Comparison of ENCODE assay signal across 26 cellular contexts in genomic region chr15:77525907-77526581, GRCh38.
DNase-seq lines count a peak whose midpoint lies in the region; ATAC-seq and TF ChIP-seq lines count a peak whose summit lies in the region.
"Had no signal": no experiment of that assay in that cellular context is flagged by ENCODE, and none has a peak within 500 bp of the region (broad histone marks: within the 10 kb centered on the region; RNA-seq: fewer than 3 reads in every experiment).

No MANE protein-coding gene starts in this region.

- H3K27ac ChIP-seq in sigmoid colon, result no peak overlapping the region
- H3K27ac ChIP-seq: ascending aorta, gastrocnemius medialis, KMS-11 had no signal

- peak overlapping the region; percentile 48 for H3K27ac Mint-ChIP-seq in Caco-2 (ENCODE audit: unreplicated experiment)
- H3K27ac Mint-ChIP-seq: activated CD8-positive, alpha-beta T cell treated with anti-CD3 and anti-CD28 coated beads, Interleukin-2, amount 10 ng/mL, durations not matched to agents 7 days and 5 days; activated naive CD4-positive, alpha-beta T cell treated with anti-CD3 and anti-CD28 coated beads for 36 hours; activated T-cell treated with anti-CD3 and anti-CD28 coated beads, Interleukin-2, amount 50 U/mL, for 24 hours had no signal

- TF ChIP-seq EP300 in sigmoid colon (IDR thresholded peaks at IDR 0.05), result no peak

- ATAC-seq in GM18520 (IDR thresholded peaks at IDR 0.05; ENCODE audit: unreplicated experiment), result no peak
- ATAC-seq: activated CD8-positive, alpha-beta T cell treated with anti-CD3 and anti-CD28 coated beads, Interleukin-2, amount 10 ng/mL, durations not matched to agents 7 days and 5 days; gastrocnemius medialis had no signal

- H3K9me3 ChIP-seq in Caco-2 (no peaks in the 10 kb centered on the region), NT2/D1 (ENCODE audit: insufficient read depth, low read length) (peaks cover 2% of the 10 kb centered on the region; the same call in 1 of the 2 replicates), sigmoid colon (no peaks in the 10 kb centered on the region)
- H3K9me3 ChIP-seq: ascending aorta, esophagus squamous epithelium, gastrocnemius medialis had no signal

- H3K9me3 Mint-ChIP-seq in Caco-2 (ENCODE audit: unreplicated experiment), result no peaks in the 10 kb centered on the region
- H3K9me3 Mint-ChIP-seq: activated naive CD4-positive, alpha-beta T cell treated with anti-CD3 and anti-CD28 coated beads for 36 hours; activated T-cell treated with anti-CD3 and anti-CD28 coated beads, Interleukin-2, amount 50 U/mL, for 24 hours; CD4-positive, alpha-beta memory T cell had no signal

- H3K4me1 Mint-ChIP-seq in Caco-2 (ENCODE audit: low read depth, unreplicated experiment), result peaks cover 34% of the 10 kb centered on the region
- H3K4me1 Mint-ChIP-seq: CD4-positive, alpha-beta memory T cell had no signal

- H3K4me1 ChIP-seq in Caco-2 (peaks cover 50% of the 10 kb centered on the region), NT2/D1 (ENCODE audit: insufficient read depth, insufficient read length) (peaks cover 46% of the 10 kb centered on the region), sigmoid colon (peaks cover 0 to 12% (median 6%) of the 10 kb centered on the region in 4 donors)
- H3K4me1 ChIP-seq: ascending aorta, gastrocnemius medialis had no signal

- intact Hi-C loops in Caco-2 (cut with micrococcal nuclease; ENCODE audit: unreplicated experiment), result loop anchor here (2.0 kb wide), 1 partner anchor 23 kb away; no protein-coding TSS in a partner anchor
- intact Hi-C loops in sigmoid colon (cut with DNase I), result no loop called here

- peak overlapping the region; percentile 78 for H3K9ac ChIP-seq in NT2/D1 (ENCODE audit: insufficient read length, low read depth)
- H3K9ac ChIP-seq: KMS-11 had no signal

- BruUV-seq in Caco-2 (replicated peaks; lab: Mats Ljungman, UMichigan), result no TSS peak

- POLR2A ChIA-PET in Caco-2 (lab: Charles Lee), result no interaction called here

- H3K4me3 Mint-ChIP-seq in Caco-2 (ENCODE audit: unreplicated experiment), result no peak overlapping the region
- H3K4me3 Mint-ChIP-seq: activated CD8-positive, alpha-beta T cell treated with anti-CD3 and anti-CD28 coated beads, Interleukin-2, amount 10 ng/mL, durations not matched to agents 7 days and 5 days; activated naive CD4-positive, alpha-beta T cell treated with anti-CD3 and anti-CD28 coated beads for 36 hours; activated T-cell treated with anti-CD3 and anti-CD28 coated beads, Interleukin-2, amount 50 U/mL, for 24 hours; CD4-positive, alpha-beta memory T cell had no signal

- no peak for TF ChIP-seq POLR2A in sigmoid colon (IDR thresholded peaks at IDR 0.05)

- 85 to 93% methylated on average over 11 of the region's 11 CpGs for WGBS in sigmoid colon, 2 donors

- no peak for TF ChIP-seq CTCF in Caco-2 (IDR thresholded peaks at IDR 0.05; ENCODE audit: insufficient read depth in 1 of 2, low read depth in 1 of 2, low read length in 1 of 2, severe bottlenecking in 1 of 2, unreplicated experiment in 1 of 2)
- TF ChIP-seq CTCF in sigmoid colon (IDR thresholded peaks at IDR 0.05), result no peak

- no peak for DNase-seq in Caco-2
- DNase-seq in NT2/D1 (ENCODE audit: low read depth, low spot score), result no peak
- DNase-seq in islet precursor cell, result peak; percentile 23
- peak; percentile 40 for DNase-seq in sigmoid colon
- DNase-seq in A172 (ENCODE audit: low spot score), result no peak
- no peak for DNase-seq in activated CD4-positive, alpha-beta T cell treated with anti-CD3 and anti-CD28 coated beads for 1 hour
- DNase-seq: activated CD8-positive, alpha-beta T cell treated with anti-CD3 and anti-CD28 coated beads, Interleukin-2, amount 10 ng/mL, durations not matched to agents 7 days and 5 days; activated naive CD4-positive, alpha-beta T cell treated with anti-CD3 and anti-CD28 coated beads for 36 hours; activated T-cell treated with anti-CD3 and anti-CD28 coated beads, Interleukin-2, amount 50 U/mL, for 24 hours; CD4-positive, alpha-beta memory T cell; cerebellar nuclear complex; DMS53; effector memory CD4-positive, alpha-beta T cell; esophagus squamous epithelium; gastrocnemius medialis; mammary epithelial cell; MV-4-11; NCI-H1694; NCI-H2171; NCI-H526; Right ventricle myocardium superior; stimulated activated CD8-positive, alpha-beta memory T cell treated with anti-CD3 and anti-CD28 coated beads, Interleukin-4, amount 100 ng/mL, for 48 hours; SW 1271 had no signal

- CTCF ChIA-PET in Caco-2 (lab: Charles Lee), result interaction anchor here (0.6 to 1.3 kb wide), 2 partner anchors 17 to 237 kb away, joined by 4 to 6 read pairs; no protein-coding TSS in a partner anchor

- peaks cover 9% of the 10 kb centered on the region for H3K36me3 Mint-ChIP-seq in Caco-2 (ENCODE audit: insufficient read depth, unreplicated experiment)
- H3K36me3 Mint-ChIP-seq: CD4-positive, alpha-beta memory T cell had no signal

- H3K4me3 ChIP-seq in Caco-2 (ENCODE audit: low read depth, low read length) (no peak overlapping the region), NT2/D1 (ENCODE audit: insufficient read length, low read depth) (no peak overlapping the region), sigmoid colon (no peak overlapping the region)
- H3K4me3 ChIP-seq: ascending aorta, esophagus squamous epithelium, gastrocnemius medialis had no signal

- no peaks in the 10 kb centered on the region for H3K27me3 ChIP-seq in Caco-2 (replicated peaks; ENCODE audit: control insufficient read depth, insufficient read depth, low read length)
- H3K27me3 ChIP-seq in NT2/D1 (ENCODE audit: insufficient read depth, insufficient read length), result no peaks in the 10 kb centered on the region
- no peaks in the 10 kb centered on the region for H3K27me3 ChIP-seq in sigmoid colon
- H3K27me3 ChIP-seq: ascending aorta, esophagus squamous epithelium, gastrocnemius medialis had no signal

- H3K27me3 Mint-ChIP-seq in Caco-2 (ENCODE audit: insufficient read depth, unreplicated experiment), result no peaks in the 10 kb centered on the region
- H3K27me3 Mint-ChIP-seq: activated T-cell treated with anti-CD3 and anti-CD28 coated beads, Interleukin-2, amount 50 U/mL, for 24 hours; CD4-positive, alpha-beta memory T cell had no signal

- H3K36me3 ChIP-seq in Caco-2 (ENCODE audit: control insufficient read depth, insufficient read depth, low read length) (no peaks in the 10 kb centered on the region), NT2/D1 (ENCODE audit: insufficient read depth, insufficient read length, low read length) (no peaks in the 10 kb centered on the region), sigmoid colon (no peaks in the 10 kb centered on the region)
- H3K36me3 ChIP-seq: ascending aorta, esophagus squamous epithelium, gastrocnemius medialis had no signal

Comparison
In these comparisons a context has a peak if more than half of its experiments do, and no peak if none do; other contexts are left out.
1. DNase-seq: peak in islet precursor cell (single experiment) and sigmoid colon (single experiment); none in Caco-2 (0 of 2), NT2/D1 (single experiment), A172 (single experiment) and activated CD4-positive, alpha-beta T cell treated with anti-CD3 and anti-CD28 coated beads for 1 hour (single experiment).